22 cellular contexts compared by ENCODE assay signal in the genomic region with DNA sequence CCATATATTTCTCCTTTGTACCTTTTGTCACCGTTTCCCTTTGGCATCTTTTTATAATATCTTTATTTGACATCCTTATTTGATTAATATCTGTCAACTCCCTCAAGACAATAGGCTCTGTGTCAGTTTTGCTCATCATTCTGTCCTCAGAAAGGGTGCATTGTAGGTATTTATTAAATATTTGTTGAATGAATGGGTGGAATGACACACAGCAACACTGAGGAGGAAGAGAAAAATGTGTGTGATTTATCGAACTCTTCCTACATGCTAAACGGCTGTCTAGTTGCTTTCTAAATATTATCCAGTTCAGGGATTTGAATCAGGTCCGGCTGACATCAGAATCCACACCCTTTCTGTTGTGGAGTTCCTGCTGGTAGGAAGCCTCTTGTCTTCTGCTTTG.
"Had no signal": no experiment of that assay in that cellular context is flagged by ENCODE, and none has a peak within 500 bp of the region (broad histone marks: within the 10 kb centered on the region; RNA-seq: fewer than 3 reads in every experiment).

No MANE protein-coding gene starts in this region.

- H3K27ac ChIP-seq: adrenal gland, Peyer's patch, RWPE1, SJCRH30 had no signal

- H3K27me3 Mint-ChIP-seq: activated CD4-positive, alpha-beta memory T cell treated with anti-CD3 and anti-CD28 coated beads, Interleukin-2, amount 10 ng/mL, durations not matched to agents 7 days and 5 days had no signal

- H3K27me3 ChIP-seq: adrenal gland, MG63, Peyer's patch, SJCRH30 had no signal

- H3K36me3 ChIP-seq: adrenal gland, Peyer's patch, SJCRH30 had no signal

- H3K9me3 Mint-ChIP-seq: activated CD4-positive, alpha-beta memory T cell treated with anti-CD3 and anti-CD28 coated beads, Interleukin-2, amount 10 ng/mL, durations not matched to agents 7 days and 5 days; activated naive CD8-positive, alpha-beta T cell treated with anti-CD3 and anti-CD28 coated beads, Interleukin-2, amount 10 ng/mL, durations not matched to agents 7 days and 5 days; activated T-cell treated with anti-CD3 and anti-CD28 coated beads, Interleukin-2, amount 50 U/mL, for 72 hours; activated T-helper 2 cell treated with anti-CD3 and anti-CD28 coated beads, Interferon-gamma antibody, Interleukin-2, Interleukin-4, amounts not matched to agents 10 μg/mL and 5 μg/mL and 100 μg/mL, durations not matched to agents 14 hours and 24 hours and 36 hours had no signal

- H3K9me3 ChIP-seq: adrenal gland, MG63, Peyer's patch, SJCRH30 had no signal

- ATAC-seq: activated T-cell treated with anti-CD3 and anti-CD28 coated beads, Interleukin-2, amount 50 U/mL, for 72 hours; T-helper 17 cell had no signal

- H3K4me1 ChIP-seq: adrenal gland had no signal

- H3K36me3 Mint-ChIP-seq: activated naive CD8-positive, alpha-beta T cell treated with anti-CD3 and anti-CD28 coated beads, Interleukin-2, amount 10 ng/mL, durations not matched to agents 7 days and 5 days had no signal

- H3K4me3 ChIP-seq: adrenal gland, MG63, Peyer's patch, SJCRH30 had no signal

- H3K4me3 Mint-ChIP-seq: activated CD4-positive, alpha-beta memory T cell treated with anti-CD3 and anti-CD28 coated beads, Interleukin-2, amount 10 ng/mL, durations not matched to agents 7 days and 5 days; activated naive CD8-positive, alpha-beta T cell treated with anti-CD3 and anti-CD28 coated beads, Interleukin-2, amount 10 ng/mL, durations not matched to agents 7 days and 5 days; activated T-cell treated with anti-CD3 and anti-CD28 coated beads, Interleukin-2, amount 50 U/mL, for 72 hours; T-helper 17 cell had no signal

- H3K4me1 Mint-ChIP-seq: activated CD4-positive, alpha-beta memory T cell treated with anti-CD3 and anti-CD28 coated beads, Interleukin-2, amount 10 ng/mL, durations not matched to agents 7 days and 5 days; activated naive CD8-positive, alpha-beta T cell treated with anti-CD3 and anti-CD28 coated beads, Interleukin-2, amount 10 ng/mL, durations not matched to agents 7 days and 5 days; T-helper 17 cell had no signal

- DNase-seq: activated CD4-positive, alpha-beta memory T cell treated with anti-CD3 and anti-CD28 coated beads, Interleukin-2, amount 10 ng/mL, durations not matched to agents 7 days and 5 days; activated CD4-positive, alpha-beta T cell treated with anti-CD3 and anti-CD28 coated beads, Interleukin-2, amount 50 U/mL, for 1 hour; activated CD4-positive, CD25-positive, alpha-beta regulatory T cell; activated naive CD4-positive, alpha-beta T cell treated with anti-CD3 and anti-CD28 coated beads, Interleukin-2, amount 50 U/mL, for 16 hours; activated naive CD8-positive, alpha-beta T cell treated with anti-CD3 and anti-CD28 coated beads, Interleukin-2, amount 10 ng/mL, durations not matched to agents 7 days and 5 days; activated T-cell treated with anti-CD3 and anti-CD28 coated beads, Interleukin-2, amount 50 U/mL, for 72 hours; adrenal gland; anterior cingulate cortex; NCI-H1105; NCI-H1436; NCI-H2029 treated with DMSO at 0.1 percent for 48 hours; NCI-H510A treated with DMSO at 0.1 percent for 48 hours; NK-92 treated with Interleukin-12 subunit alpha and Interleukin-12 subunit beta, amount 100 ng/mL, for 24 hours; OCI-M1; Peyer's patch; Right ventricle myocardium superior; SJCRH30; T-helper 17 cell; T1000 had no signal

- H3K27ac Mint-ChIP-seq: activated CD4-positive, alpha-beta memory T cell treated with anti-CD3 and anti-CD28 coated beads, Interleukin-2, amount 10 ng/mL, durations not matched to agents 7 days and 5 days; activated naive CD8-positive, alpha-beta T cell treated with anti-CD3 and anti-CD28 coated beads, Interleukin-2, amount 10 ng/mL, durations not matched to agents 7 days and 5 days; activated T-cell treated with anti-CD3 and anti-CD28 coated beads, Interleukin-2, amount 50 U/mL, for 72 hours; activated T-helper 2 cell treated with anti-CD3 and anti-CD28 coated beads, Interferon-gamma antibody, Interleukin-2, Interleukin-4, amounts not matched to agents 10 μg/mL and 5 μg/mL and 100 μg/mL, durations not matched to agents 14 hours and 24 hours and 36 hours; T-helper 17 cell had no signal
